ENCODE assay signal across 13 cellular contexts in genomic region chr20:60009826-60010616, GRCh38. TPM values are rescaled to one million over a fixed set of nuclear protein-coding genes. Genes with fewer than 3 reads are reported as not detected.
A peak's percentile ranks its signal among the peaks of the same experiment; 100 is the strongest.
DNase-seq lines count a peak whose midpoint lies in the region; ATAC-seq and TF ChIP-seq lines count a peak whose summit lies in the region.
"Had no signal": no experiment of that assay in that cellular context is flagged by ENCODE, and none has a peak within 500 bp of the region (broad histone marks: within the 10 kb centered on the region; RNA-seq: fewer than 3 reads in every experiment).

No MANE protein-coding gene starts in this region.

- no peak for TF ChIP-seq CTCF in HEK293 (tag by site-specific recombination; IDR thresholded peaks at IDR 0.05)
- peak; percentile 31; the same call in 1 of the 2 replicates for TF ChIP-seq CTCF in VCaP (conservative IDR thresholded peaks at IDR 0.05)
- peak in 1 of 2 donors; percentile 7 for TF ChIP-seq CTCF in left lung (IDR thresholded peaks at IDR 0.05)

- peak; percentile 54 for DNase-seq in D341Med (ENCODE audit: low spot score)
- no peak for DNase-seq in left lung
- no peak for DNase-seq in activated naive CD4-positive, alpha-beta T cell treated with Interleukin-2 at 50 U/mL for 16 hours
- DNase-seq: activated naive CD8-positive, alpha-beta T cell treated with anti-CD3 and anti-CD28 coated beads, Interleukin-2, amount 10 ng/mL, durations not matched to agents 7 days and 5 days; left ventricle myocardium superior; stimulated activated naive CD4-positive, alpha-beta T cell had no signal

- H3K9me3 ChIP-seq in HEK293 (ENCODE audit: control insufficient read depth, insufficient read depth, low read depth, low read length), result no peaks in the 10 kb centered on the region
- H3K9me3 ChIP-seq in left lung, result no peaks in the 10 kb centered on the region

- H3K27ac ChIP-seq in HEK293 (ENCODE audit: extremely low read depth, low read depth, low read length), result no peak overlapping the region
- H3K27ac ChIP-seq in VCaP, result no peak overlapping the region
- no peak overlapping the region for H3K27ac ChIP-seq in left lung

- ATAC-seq in left lung (peak; percentile 57), GM18858 (IDR thresholded peaks at IDR 0.05; ENCODE audit: unreplicated experiment) (no peak), GM18870 (IDR thresholded peaks at IDR 0.05; ENCODE audit: unreplicated experiment) (no peak), HG02852 (IDR thresholded peaks at IDR 0.05; ENCODE audit: unreplicated experiment) (no peak)
- ATAC-seq: activated CD4-positive, CD25-positive, alpha-beta regulatory T cell treated with anti-CD3 and anti-CD28 coated beads, Interleukin-2, amount 50 U/mL, for 24 hours; left ventricle myocardium superior had no signal

- CTCF ChIA-PET in HEK293 (lab: Yijun Ruan, JAX), result interaction anchor here (0.6 to 1.5 kb wide), 7 partner anchors 13 to 1666 kb away, joined by 3 to 5 read pairs (median 3); no protein-coding TSS in a partner anchor

- intact Hi-C loops in left lung (cut with DNase I), result no loop called here

- no peak overlapping the region for H3K4me3 ChIP-seq in HEK293 (ENCODE audit: low read depth, low read length)
- no peak overlapping the region for H3K4me3 ChIP-seq in left lung

- H3K36me3 ChIP-seq in HEK293 (ENCODE audit: control insufficient read depth in 2 of 2, insufficient read depth in 1 of 2, low read length in 2 of 2) (no peaks in the 10 kb centered on the region), left lung (no peaks in the 10 kb centered on the region)

- H3K4me1 ChIP-seq in HEK293 (ENCODE audit: control insufficient read depth, insufficient read depth, low read length) (peaks cover 13% of the 10 kb centered on the region), left lung (peaks cover 0 to 20% of the 10 kb centered on the region in 2 donors)

- no peaks in the 10 kb centered on the region for H3K27me3 ChIP-seq in left lung

- POLR2A ChIA-PET in HEK293 (lab: Yijun Ruan, JAX), result no interaction called here

TF ChIP-seq in HEK293, 187 proteins besides CTCF, POLR2A, EP300 and RAD21:
- TF ChIP-seq ZNF654 (tag by site-specific recombination; IDR thresholded peaks at IDR 0.05; ENCODE audit: low read depth) (peak; percentile 12; the same call in 1 of the 2 replicates), ZBTB8A (tag by site-specific recombination; IDR thresholded peaks at IDR 0.05) (no peak), ZNF449 (tag by site-specific recombination; IDR thresholded peaks at IDR 0.05) (no peak)

RNA-seq across cellular contexts. Expression of gene CDH26, which starts 51.8 kb away (rescaled TPM):
- 1 to 10 TPM; 6.0 to 7.3 TPM for total RNA-seq in left lung
- total RNA-seq: endothelial cell of umbilical vein had no signal
